8 cellular contexts compared by ENCODE assay signal in the genomic region with DNA sequence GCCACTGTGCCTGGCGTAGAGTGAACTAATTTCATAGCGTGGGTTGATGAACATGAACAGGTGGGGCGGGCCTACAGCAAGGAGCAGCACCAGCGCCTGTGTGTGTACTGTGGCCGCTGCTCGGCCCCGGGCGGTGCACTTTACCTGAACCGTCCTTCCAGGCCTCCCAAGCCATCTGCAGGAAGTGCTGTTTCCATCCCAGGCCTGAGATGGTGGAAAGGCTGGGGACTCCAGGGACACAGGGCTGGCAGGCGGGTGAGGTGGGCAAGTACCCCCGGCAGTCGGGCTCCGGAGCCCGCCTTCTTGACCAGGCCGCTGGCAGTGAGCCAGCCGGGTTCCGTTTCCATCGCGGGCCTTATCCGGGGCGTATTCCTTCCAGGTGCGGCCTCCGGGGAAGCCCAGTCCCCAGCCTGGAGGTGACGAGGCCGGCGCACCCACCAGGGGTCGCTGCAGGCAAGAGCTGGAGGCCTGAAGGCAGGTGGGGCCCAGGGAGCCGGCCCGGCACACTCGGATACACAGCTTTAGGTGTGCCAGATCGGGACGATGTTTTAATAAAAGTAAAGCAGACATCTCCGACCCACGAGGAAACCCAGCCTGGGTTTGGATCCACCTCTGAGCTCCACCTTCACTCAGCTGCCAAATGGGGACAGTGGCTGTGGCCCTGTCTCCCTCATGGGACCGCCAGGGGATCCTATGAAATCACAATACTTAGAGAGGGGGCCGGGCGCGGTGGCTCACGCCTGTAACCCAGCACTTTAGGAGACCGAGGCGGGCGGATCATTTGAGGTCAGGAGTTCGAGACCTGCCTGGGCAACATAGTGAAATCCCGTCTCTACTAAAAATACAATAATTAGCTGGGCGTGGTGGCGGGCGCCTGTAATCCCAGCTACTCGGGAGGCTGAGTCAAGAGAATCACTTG. TPM values are rescaled to one million over a fixed set of nuclear protein-coding genes. Genes with fewer than 3 reads are reported as not detected.
A peak's percentile ranks its signal among the peaks of the same experiment; 100 is the strongest.
DNase-seq lines count a peak whose midpoint lies in the region; ATAC-seq, FAIRE-seq and TF ChIP-seq lines count a peak whose summit lies in the region.

No MANE protein-coding gene starts in this region.

- peaks cover 6% of the 10 kb centered on the region for H3K9me3 Mint-ChIP-seq in T-helper 2 cell treated with Interferon-gamma antibody and Interleukin-4, amounts not matched to agents 5 μg/mL and 100 μg/mL, for 36 hours
- peaks cover 6% of the 10 kb centered on the region for H3K9me3 Mint-ChIP-seq in astrocyte (ENCODE audit: unreplicated experiment)

- DNase-seq in D721Med (ENCODE audit: insufficient read length, low spot score) (peak; percentile 59), MG63 (peak; percentile 68), astrocyte (ENCODE audit: low read depth) (no peak), keratinocyte (ENCODE audit: low read depth, low spot score) (peak; percentile 13), DMS153 (lab: John Stamatoyannopoulos, UW) (no peak)
- DNase-seq in T-helper 2 cell treated with Interferon-gamma antibody and Interleukin-4, amounts not matched to agents 5 μg/mL and 100 μg/mL, for 36 hours (ENCODE audit: low spot score): peak; percentile 63
- DNase-seq in stimulated activated CD4-positive, alpha-beta T cell treated with anti-CD3 and anti-CD28 coated beads, Interleukin-4, amount 100 ng/mL, for 1 hour: peak; percentile 86

- H3K4me1 Mint-ChIP-seq in T-helper 2 cell treated with Interferon-gamma antibody and Interleukin-4, amounts not matched to agents 5 μg/mL and 100 μg/mL, for 36 hours (ENCODE audit: low read depth): peaks cover 4% of the 10 kb centered on the region
- no peaks in the 10 kb centered on the region for H3K4me1 Mint-ChIP-seq in astrocyte (ENCODE audit: low read depth, unreplicated experiment)

- H3K79me2 ChIP-seq in astrocyte (ENCODE audit: insufficient read depth, low read length): no peaks in the 10 kb centered on the region
- no peaks in the 10 kb centered on the region for H3K79me2 ChIP-seq in keratinocyte (ENCODE audit: control insufficient read depth, insufficient read depth, low read length)

- no peak overlapping the region for H3K4me3 Mint-ChIP-seq in T-helper 2 cell treated with Interferon-gamma antibody and Interleukin-4, amounts not matched to agents 5 μg/mL and 100 μg/mL, for 36 hours
- H3K4me3 Mint-ChIP-seq in astrocyte (ENCODE audit: unreplicated experiment): no peak overlapping the region

- peak; percentile 68 for ATAC-seq in GM21529 (IDR thresholded peaks at IDR 0.05; ENCODE audit: unreplicated experiment)

- no peaks in the 10 kb centered on the region for H3K9me1 ChIP-seq in keratinocyte (ENCODE audit: control insufficient read depth, extremely low read depth, insufficient read depth, low read length)

- no peak for FAIRE-seq in D721Med (lab: Jason Lieb, UNC)
- FAIRE-seq in astrocyte (lab: Jason Lieb, UNC): no peak
- FAIRE-seq in keratinocyte (lab: Jason Lieb, UNC): no peak

- H3K9me3 ChIP-seq in MG63 (no peaks in the 10 kb centered on the region; the same call in 1 of the 2 replicates), astrocyte (ENCODE audit: insufficient read depth, low read depth, low read length) (no peaks in the 10 kb centered on the region), keratinocyte (ENCODE audit: control insufficient read depth, low read depth, low read length) (no peaks in the 10 kb centered on the region)

- H3K27ac ChIP-seq in astrocyte (ENCODE audit: low read depth, low read length) (no peak overlapping the region), keratinocyte (ENCODE audit: control insufficient read depth, insufficient read depth, low read length) (no peak overlapping the region)

- H3K27me3 ChIP-seq in MG63 (no peaks in the 10 kb centered on the region), astrocyte (ENCODE audit: insufficient read depth, low read length) (peaks cover 9% of the 10 kb centered on the region), keratinocyte (ENCODE audit: control insufficient read depth, extremely low read depth, insufficient read depth, low read length) (peaks cover 10% of the 10 kb centered on the region)

- H3K9ac ChIP-seq in astrocyte (ENCODE audit: low read length) (no peak overlapping the region), keratinocyte (ENCODE audit: control insufficient read depth, extremely low read depth, insufficient read depth, low read length) (no peak overlapping the region)

- H3K4me2 ChIP-seq in astrocyte (ENCODE audit: low read length): no peak overlapping the region
- H3K4me2 ChIP-seq in keratinocyte (ENCODE audit: control insufficient read depth, extremely low read depth, insufficient read depth, low read depth, low read length): no peak overlapping the region

- H2AFZ ChIP-seq in astrocyte (ENCODE audit: low read depth, low read length): no peak overlapping the region
- H2AFZ ChIP-seq in keratinocyte (ENCODE audit: control insufficient read depth, low read length): no peak overlapping the region

- no peak overlapping the region for H3K4me3 ChIP-seq in MG63
- H3K4me3 ChIP-seq in astrocyte (ENCODE audit: insufficient read depth, low read depth, low read length): no peak overlapping the region
- H3K4me3 ChIP-seq in keratinocyte (ENCODE audit: control insufficient read depth in 2 of 3, extremely low read depth in 1 of 3, insufficient read depth in 2 of 3, low read depth in 1 of 3, low read length in 3 of 3): no peak overlapping the region

- no peaks in the 10 kb centered on the region for H4K20me1 ChIP-seq in astrocyte (ENCODE audit: insufficient read depth, low read length)
- H4K20me1 ChIP-seq in keratinocyte (ENCODE audit: control insufficient read depth, extremely low read depth, insufficient read depth, low read length): no peaks in the 10 kb centered on the region

- dilution Hi-C loops in keratinocyte (cut with MboI; ENCODE audit: extremely low pct_ligation_motif_present, low sequenced_read_pairs): no loop called here

- H3K4me1 ChIP-seq in astrocyte (ENCODE audit: insufficient read depth, low read length): peaks cover 2% of the 10 kb centered on the region
- H3K4me1 ChIP-seq in keratinocyte (ENCODE audit: control insufficient read depth, extremely low read depth, insufficient read depth, low read length): no peaks in the 10 kb centered on the region

- H3K36me3 ChIP-seq in MG63 (no peaks in the 10 kb centered on the region), astrocyte (ENCODE audit: insufficient read depth, low read length) (no peaks in the 10 kb centered on the region), keratinocyte (ENCODE audit: control insufficient read depth in 2 of 2, extremely low read depth in 1 of 2, insufficient read depth in 2 of 2, low read length in 2 of 2) (no peaks in the 10 kb centered on the region)

- H3K27me3 Mint-ChIP-seq in T-helper 2 cell treated with Interferon-gamma antibody and Interleukin-4, amounts not matched to agents 5 μg/mL and 100 μg/mL, for 36 hours (ENCODE audit: low read depth): peaks cover 21% of the 10 kb centered on the region
- peaks cover 55% of the 10 kb centered on the region for H3K27me3 Mint-ChIP-seq in astrocyte (ENCODE audit: low read depth, unreplicated experiment)

- TF ChIP-seq CTCF in D721Med (IDR thresholded peaks at IDR 0.05; ENCODE audit: insufficient read depth, missing control alignments) (peak; percentile 84), astrocyte (IDR thresholded peaks at IDR 0.05; ENCODE audit: insufficient read depth, low read depth, low read length) (peak; percentile 46), keratinocyte (optimal IDR thresholded peaks at IDR 0.05 in 1 of 3, IDR thresholded peaks at IDR 0.05 in 1 of 3, conservative IDR thresholded peaks at IDR 0.05 in 1 of 3; ENCODE audit: extremely low read depth in 1 of 3, insufficient read depth in 2 of 3, low read length in 3 of 3) (peak; percentile 65 to 94 (median 89))

- H3K27ac Mint-ChIP-seq in T-helper 2 cell treated with Interferon-gamma antibody and Interleukin-4, amounts not matched to agents 5 μg/mL and 100 μg/mL, for 36 hours: no peak overlapping the region
- H3K27ac Mint-ChIP-seq in astrocyte (ENCODE audit: unreplicated experiment): no peak overlapping the region

- H3K36me3 Mint-ChIP-seq in T-helper 2 cell treated with Interferon-gamma antibody and Interleukin-4, amounts not matched to agents 5 μg/mL and 100 μg/mL, for 36 hours (ENCODE audit: low read depth): no peaks in the 10 kb centered on the region
- no peaks in the 10 kb centered on the region for H3K36me3 Mint-ChIP-seq in astrocyte (ENCODE audit: low read depth, unreplicated experiment)

RNA-seq across cellular contexts. Expression of a gene that starts 22.7 kb away (rescaled TPM):
- total RNA-seq in MG63 (2014; rRNA removed; shearing (Covaris generic); ENCODE audit: low replicate concordance): 548 and 558 TPM in 2 replicates
- total RNA-seq in astrocyte: 346 and 358 TPM in 2 replicates
- polyA plus RNA-seq in keratinocyte: 173 to 351 TPM (median 310 TPM) in 3 replicates
- polyA plus RNA-seq in keratinocyte (2011; ENCODE audit: low read depth): 222 TPM
- polyA plus RNA-seq in keratinocyte (2011; cell fraction: cytosol; rRNA removed): 143 and 153 TPM in 2 replicates
- 261 and 373 TPM in 2 replicates for polyA plus RNA-seq in keratinocyte (2011; cell fraction: nucleus; rRNA removed)
- polyA plus RNA-seq in keratinocyte (2012; ENCODE audit: low replicate concordance): 129 and 307 TPM in 2 replicates
- polyA minus RNA-seq in keratinocyte: 69.8 to 177 TPM (median 92.2 TPM) in 3 replicates
- 101 TPM for polyA minus RNA-seq in keratinocyte (2011; cell fraction: cytosol; rRNA and poly(A)+ RNA removed)
- 117 and 185 TPM in 2 replicates for polyA minus RNA-seq in keratinocyte (2011; cell fraction: nucleus; rRNA and poly(A)+ RNA removed)

Comparison
In these comparisons a context has a peak if more than half of its experiments do, and no peak if none do; other contexts are left out.
1. DNase-seq: peak in D721Med (single experiment), MG63 (single experiment), T-helper 2 cell treated with Interferon-gamma antibody and Interleukin-4, amounts not matched to agents 5 μg/mL and 100 μg/mL, for 36 hours (single experiment), keratinocyte (single experiment) and stimulated activated CD4-positive, alpha-beta T cell treated with anti-CD3 and anti-CD28 coated beads, Interleukin-4, amount 100 ng/mL, for 1 hour (single experiment); none in astrocyte (single experiment) and DMS153 (single experiment).
2. Peak in every context shown above with its lines, with median percentiles within 50 percentile points of each other: CTCF ChIP-seq.